ENCODE assay signal across 22 cellular contexts in genomic region chr13:34667356-34668218, GRCh38.
DNase-seq lines count a peak whose midpoint lies in the region; ATAC-seq and TF ChIP-seq lines count a peak whose summit lies in the region.
"Had no signal": no experiment of that assay in that cellular context is flagged by ENCODE, and none has a peak within 500 bp of the region (broad histone marks: within the 10 kb centered on the region; RNA-seq: fewer than 3 reads in every experiment).

No MANE protein-coding gene starts in this region.

- no peak overlapping the region for H3K4me3 Mint-ChIP-seq in nephron
- H3K4me3 Mint-ChIP-seq: CD8-positive, alpha-beta T cell had no signal

- WGBS in testis, 2 donors, result 64 to 68% methylated on average over 8 of the region's 8 CpGs
- 70% methylated on average over 7 of the region's 8 CpGs for WGBS in right lobe of liver (ENCODE audit: insufficient coverage, low coverage, low lambda C conversion rate, missing lambda C conversion rate)
- WGBS in prostate gland, result 88% methylated on average over 8 of the region's 8 CpGs

- H3K27me3 ChIP-seq in testis (no peaks in the 10 kb centered on the region), right lobe of liver (no peaks in the 10 kb centered on the region), prostate gland (replicated peaks; ENCODE audit: insufficient read depth) (no peaks in the 10 kb centered on the region)
- H3K27me3 ChIP-seq: BLaER1 treated with 17β-estradiol and CSF1 and Interleukin-3, amounts not matched to agents 10 nM and 100 nM; Peyer's patch had no signal

- TF ChIP-seq POLR2A in testis (IDR thresholded peaks at IDR 0.05) (no peak), right lobe of liver (IDR thresholded peaks at IDR 0.05) (no peak), prostate gland (IDR thresholded peaks at IDR 0.05) (no peak)

- H3K4me3 ChIP-seq in testis (no peak overlapping the region), right lobe of liver (no peak overlapping the region), prostate gland (no peak overlapping the region)
- H3K4me3 ChIP-seq: BLaER1 treated with 17β-estradiol and CSF1 and Interleukin-3, amounts not matched to agents 10 nM and 100 nM; GM12878; Peyer's patch had no signal

- DNase-seq in SK-N-DZ (ENCODE audit: low spot score) (peak; percentile 38), testis (peak; percentile 23), right lobe of liver (no peak), AML-193 (lab: John Stamatoyannopoulos, UW) (no peak), prostate gland (ENCODE audit: low spot score) (no peak)
- DNase-seq: CD8-positive, alpha-beta T cell; DND-41; GOT3; HCEC 1CT; IMR-90; NCI-H1105; NCI-H146; NCI-H2029 treated with DMSO at 0.1 percent for 48 hours; NCI-H2171 treated with DMSO at 0.1 percent for 48 hours; NCI-H524 treated with DMSO at 0.1 percent for 48 hours; NCI-H82; Peyer's patch had no signal

- H3K9me3 ChIP-seq in testis (no peaks in the 10 kb centered on the region), right lobe of liver (no peaks in the 10 kb centered on the region), prostate gland (no peaks in the 10 kb centered on the region)
- H3K9me3 ChIP-seq: BLaER1 treated with 17β-estradiol and CSF1 and Interleukin-3, amounts not matched to agents 10 nM and 100 nM; Peyer's patch had no signal

- TF ChIP-seq CTCF in nephron (IDR thresholded peaks at IDR 0.05; ENCODE audit: unreplicated experiment in 3 of 3), result no peak
- no peak for TF ChIP-seq CTCF in testis (IDR thresholded peaks at IDR 0.05)
- TF ChIP-seq CTCF in right lobe of liver (IDR thresholded peaks at IDR 0.05), result no peak
- TF ChIP-seq CTCF in prostate gland (IDR thresholded peaks at IDR 0.05), result no peak

- no peaks in the 10 kb centered on the region for H3K36me3 ChIP-seq in testis (ENCODE audit: low read depth, missing control alignments)
- no peaks in the 10 kb centered on the region for H3K36me3 ChIP-seq in right lobe of liver
- H3K36me3 ChIP-seq in prostate gland, result no peaks in the 10 kb centered on the region
- H3K36me3 ChIP-seq: BLaER1 treated with 17β-estradiol and CSF1 and Interleukin-3, amounts not matched to agents 10 nM and 100 nM; Peyer's patch had no signal

- H3K4me1 Mint-ChIP-seq in nephron, result peaks cover 26% of the 10 kb centered on the region

- H3K36me3 Mint-ChIP-seq in nephron (ENCODE audit: low read depth), result no peaks in the 10 kb centered on the region
- H3K36me3 Mint-ChIP-seq: CD8-positive, alpha-beta T cell had no signal

- H3K27ac Mint-ChIP-seq in nephron, result peak overlapping the region; percentile 36 to 79 (median 61)
- H3K27ac Mint-ChIP-seq: CD8-positive, alpha-beta T cell had no signal

- intact Hi-C loops in testis (cut with DNase I; ENCODE audit: low total_unique reads), result no loop called here
- intact Hi-C loops in right lobe of liver (cut with DNase I), result no loop called here
- intact Hi-C loops in prostate gland (cut with DNase I), result no loop called here

- ATAC-seq in GM18868 (IDR thresholded peaks at IDR 0.05; ENCODE audit: unreplicated experiment) (peak; percentile 64), right lobe of liver (no peak)
- ATAC-seq: CD8-positive, alpha-beta T cell; GM12878 had no signal

- H3K4me1 ChIP-seq in testis, result no peaks in the 10 kb centered on the region
- no peaks in the 10 kb centered on the region for H3K4me1 ChIP-seq in right lobe of liver
- no peaks in the 10 kb centered on the region for H3K4me1 ChIP-seq in prostate gland (replicated peaks)
- H3K4me1 ChIP-seq: Peyer's patch had no signal

- H3K27ac ChIP-seq in testis (no peak overlapping the region), right lobe of liver (no peak overlapping the region), prostate gland (no peak overlapping the region)
- H3K27ac ChIP-seq: BLaER1 treated with 17β-estradiol and CSF1 and Interleukin-3, amounts not matched to agents 10 nM and 100 nM; KMS-11; Peyer's patch had no signal

- H3K27me3 Mint-ChIP-seq in nephron (ENCODE audit: low read depth), result no peaks in the 10 kb centered on the region

- peaks cover 6% of the 10 kb centered on the region for H3K9me3 Mint-ChIP-seq in nephron

Comparison
In these comparisons a context has a peak if more than half of its experiments do, and no peak if none do; other contexts are left out.
1. DNase-seq: peak in SK-N-DZ (single experiment) and testis (single experiment); none in right lobe of liver (0 of 3), AML-193 (0 of 2) and prostate gland (single experiment).